24 cellular contexts compared by ENCODE assay signal in the genomic region with DNA sequence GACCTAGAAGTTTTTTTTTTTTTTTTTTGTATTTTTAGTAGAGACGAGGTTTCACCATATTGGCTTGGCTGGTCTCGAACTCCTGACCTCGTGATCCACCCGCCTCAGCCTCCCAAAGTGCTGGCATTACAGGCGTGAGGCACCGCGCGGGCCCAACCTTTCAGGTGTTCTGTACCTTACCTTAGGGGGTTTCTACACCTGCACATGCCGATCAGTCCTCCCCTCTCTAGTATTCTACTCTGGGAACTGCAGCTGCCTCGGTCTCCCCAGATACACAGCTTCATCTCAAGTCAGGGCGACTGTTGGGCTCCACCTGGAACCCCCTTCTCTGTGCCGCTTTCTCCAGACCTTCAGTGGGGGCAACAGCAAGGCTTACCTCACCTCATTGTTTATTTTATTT.
"Had no signal": no experiment of that assay in that cellular context is flagged by ENCODE, and none has a peak within 500 bp of the region (broad histone marks: within the 10 kb centered on the region; RNA-seq: fewer than 3 reads in every experiment).

No MANE protein-coding gene starts in this region.

- H3K27ac ChIP-seq: coronary artery, heart right ventricle, lower lobe of right lung, ovary, thyroid gland had no signal

- H3K4me3 Mint-ChIP-seq: central memory CD8-positive, alpha-beta T cell; immature natural killer cell; naive thymus-derived CD8-positive, alpha-beta T cell; nephron progenitor cell; stimulated activated naive B cell treated with anti-CD40 and anti-IgM and Interleukin-4, amounts not matched to agents 10 μg/mL and 1 μg/mL and 100 μg/mL, for 72 hours; stimulated activated naive CD8-positive, alpha-beta T cell treated with anti-CD3 and anti-CD28 coated beads, Interleukin-15, Interleukin-2, amounts not matched to agents 100 ng/mL and 50 ng/mL, for 24 hours had no signal

- H3K36me3 Mint-ChIP-seq: immature natural killer cell; stimulated activated naive B cell treated with anti-CD40 and anti-IgM and Interleukin-4, amounts not matched to agents 10 μg/mL and 1 μg/mL and 100 μg/mL, for 72 hours had no signal

- H3K4me1 ChIP-seq: thyroid gland had no signal

- DNase-seq: dermis blood vessel endothelial cell; effector memory CD4-positive, alpha-beta T cell; erythroblast; foreskin fibroblast; glutamatergic neuron; heart right ventricle; hypothalamus; immature natural killer cell; islet precursor cell; left ventricle myocardium superior; lower lobe of right lung; naive thymus-derived CD8-positive, alpha-beta T cell; nephron progenitor cell; occipital lobe; posterior cingulate gyrus; stimulated activated naive B cell treated with anti-CD40 and anti-IgM and Interleukin-4, amounts not matched to agents 10 μg/mL and 1 μg/mL and 100 μg/mL, for 72 hours; thyroid gland; trophoblast cell had no signal

- H3K27ac Mint-ChIP-seq: immature natural killer cell; naive thymus-derived CD8-positive, alpha-beta T cell; stimulated activated naive B cell treated with anti-CD40 and anti-IgM and Interleukin-4, amounts not matched to agents 10 μg/mL and 1 μg/mL and 100 μg/mL, for 72 hours; stimulated activated naive CD8-positive, alpha-beta T cell treated with anti-CD3 and anti-CD28 coated beads, Interleukin-15, Interleukin-2, amounts not matched to agents 100 ng/mL and 50 ng/mL, for 24 hours had no signal

- H3K36me3 ChIP-seq: gastroesophageal sphincter, heart right ventricle, lower lobe of right lung, ovary, right atrium auricular region, thyroid gland had no signal

- H3K4me3 ChIP-seq: coronary artery, gastroesophageal sphincter, heart right ventricle, lower lobe of right lung, ovary, right atrium auricular region, thyroid gland had no signal

- H3K9me3 ChIP-seq: gastroesophageal sphincter, lower lobe of right lung, ovary, right atrium auricular region, thyroid gland had no signal

- H3K27me3 ChIP-seq: gastroesophageal sphincter, heart right ventricle, ovary, right atrium auricular region, thyroid gland had no signal

- H3K4me1 Mint-ChIP-seq: central memory CD8-positive, alpha-beta T cell; immature natural killer cell; naive thymus-derived CD8-positive, alpha-beta T cell; stimulated activated naive B cell treated with anti-CD40 and anti-IgM and Interleukin-4, amounts not matched to agents 10 μg/mL and 1 μg/mL and 100 μg/mL, for 72 hours had no signal

- H3K9me3 Mint-ChIP-seq: central memory CD8-positive, alpha-beta T cell; stimulated activated naive CD8-positive, alpha-beta T cell treated with anti-CD3 and anti-CD28 coated beads, Interleukin-15, Interleukin-2, amounts not matched to agents 100 ng/mL and 50 ng/mL, for 24 hours had no signal
